1 cellular context compared by ENCODE assay signal in genomic region chr16:56643833-56644232, GRCh38.
TF ChIP-seq lines count a peak whose summit lies in the region.

No MANE protein-coding gene starts in this region.

TF ChIP-seq in endothelial cell of umbilical vein, 7 proteins besides CTCF, POLR2A, EP300 and RAD21:
- TF ChIP-seq GATA2 (IDR thresholded peaks at IDR 0.05; ENCODE audit: insufficient read depth, insufficient read length, low read depth, low read length) (no peak), MAX (IDR thresholded peaks at IDR 0.05; ENCODE audit: insufficient read depth, insufficient read length) (no peak)
TF ChIP-seq in endothelial cell of umbilical vein: peak in this region for 0.
